ENCODE assay signal across 1 cellular context in genomic region chr9:114117614-114117995, GRCh38.
TF ChIP-seq lines count a peak whose summit lies in the region.

No MANE protein-coding gene starts in this region.

TF ChIP-seq in HepG2, 621 proteins besides CTCF, POLR2A, EP300 and RAD21 (continued from another document):
- TF ChIP-seq, protein P1, sequence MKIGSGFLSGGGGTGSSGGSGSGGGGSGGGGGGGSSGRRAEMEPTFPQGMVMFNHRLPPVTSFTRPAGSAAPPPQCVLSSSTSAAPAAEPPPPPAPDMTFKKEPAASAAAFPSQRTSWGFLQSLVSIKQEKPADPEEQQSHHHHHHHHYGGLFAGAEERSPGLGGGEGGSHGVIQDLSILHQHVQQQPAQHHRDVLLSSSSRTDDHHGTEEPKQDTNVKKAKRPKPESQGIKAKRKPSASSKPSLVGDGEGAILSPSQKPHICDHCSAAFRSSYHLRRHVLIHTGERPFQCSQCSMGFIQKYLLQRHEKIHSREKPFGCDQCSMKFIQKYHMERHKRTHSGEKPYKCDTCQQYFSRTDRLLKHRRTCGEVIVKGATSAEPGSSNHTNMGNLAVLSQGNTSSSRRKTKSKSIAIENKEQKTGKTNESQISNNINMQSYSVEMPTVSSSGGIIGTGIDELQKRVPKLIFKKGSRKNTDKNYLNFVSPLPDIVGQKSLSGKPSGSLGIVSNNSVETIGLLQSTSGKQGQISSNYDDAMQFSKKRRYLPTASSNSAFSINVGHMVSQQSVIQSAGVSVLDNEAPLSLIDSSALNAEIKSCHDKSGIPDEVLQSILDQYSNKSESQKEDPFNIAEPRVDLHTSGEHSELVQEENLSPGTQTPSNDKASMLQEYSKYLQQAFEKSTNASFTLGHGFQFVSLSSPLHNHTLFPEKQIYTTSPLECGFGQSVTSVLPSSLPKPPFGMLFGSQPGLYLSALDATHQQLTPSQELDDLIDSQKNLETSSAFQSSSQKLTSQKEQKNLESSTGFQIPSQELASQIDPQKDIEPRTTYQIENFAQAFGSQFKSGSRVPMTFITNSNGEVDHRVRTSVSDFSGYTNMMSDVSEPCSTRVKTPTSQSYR (CRISPR knock-in tag; IDR thresholded peaks at IDR 0.05; ENCODE audit: borderline replicate concordance), result peak; percentile 45; the same call in 1 of the 2 replicates
- TF ChIP-seq, protein P2, sequence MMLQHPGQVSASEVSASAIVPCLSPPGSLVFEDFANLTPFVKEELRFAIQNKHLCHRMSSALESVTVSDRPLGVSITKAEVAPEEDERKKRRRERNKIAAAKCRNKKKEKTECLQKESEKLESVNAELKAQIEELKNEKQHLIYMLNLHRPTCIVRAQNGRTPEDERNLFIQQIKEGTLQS (CRISPR knock-in tag; IDR thresholded peaks at IDR 0.05), result no peak
- no peak for TF ChIP-seq HIVEP1 (CRISPR knock-in tag; IDR thresholded peaks at IDR 0.05)
- TF ChIP-seq SKI (IDR thresholded peaks at IDR 0.05; ENCODE audit: partially characterized antibody), result peak; percentile 26
- TF ChIP-seq, protein P3, sequence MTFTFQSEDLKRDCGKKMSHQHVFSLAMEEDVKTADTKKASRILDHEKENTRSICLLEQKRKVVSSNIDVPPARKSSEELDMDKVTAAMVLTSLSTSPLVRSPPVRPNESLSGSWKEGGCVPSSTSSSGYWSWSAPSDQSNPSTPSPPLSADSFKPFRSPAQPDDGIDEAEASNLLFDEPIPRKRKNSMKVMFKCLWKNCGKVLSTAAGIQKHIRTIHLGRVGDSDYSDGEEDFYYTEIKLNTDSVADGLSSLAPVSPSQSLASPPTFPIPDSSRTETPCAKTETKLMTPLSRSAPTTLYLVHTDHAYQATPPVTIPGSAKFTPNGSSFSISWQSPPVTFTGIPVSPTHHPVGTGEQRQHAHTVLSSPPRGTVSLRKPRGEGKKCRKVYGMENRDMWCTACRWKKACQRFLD (CRISPR knock-in tag; IDR thresholded peaks at IDR 0.05; ENCODE audit: borderline replicate concordance), result no peak
- TF ChIP-seq, protein P4, sequence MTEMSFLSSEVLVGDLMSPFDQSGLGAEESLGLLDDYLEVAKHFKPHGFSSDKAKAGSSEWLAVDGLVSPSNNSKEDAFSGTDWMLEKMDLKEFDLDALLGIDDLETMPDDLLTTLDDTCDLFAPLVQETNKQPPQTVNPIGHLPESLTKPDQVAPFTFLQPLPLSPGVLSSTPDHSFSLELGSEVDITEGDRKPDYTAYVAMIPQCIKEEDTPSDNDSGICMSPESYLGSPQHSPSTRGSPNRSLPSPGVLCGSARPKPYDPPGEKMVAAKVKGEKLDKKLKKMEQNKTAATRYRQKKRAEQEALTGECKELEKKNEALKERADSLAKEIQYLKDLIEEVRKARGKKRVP (CRISPR knock-in tag; IDR thresholded peaks at IDR 0.05), result no peak
- TF ChIP-seq ZNF235 (CRISPR knock-in tag; IDR thresholded peaks at IDR 0.05; ENCODE audit: borderline replicate concordance), result no peak
- TF ChIP-seq, protein P5, sequence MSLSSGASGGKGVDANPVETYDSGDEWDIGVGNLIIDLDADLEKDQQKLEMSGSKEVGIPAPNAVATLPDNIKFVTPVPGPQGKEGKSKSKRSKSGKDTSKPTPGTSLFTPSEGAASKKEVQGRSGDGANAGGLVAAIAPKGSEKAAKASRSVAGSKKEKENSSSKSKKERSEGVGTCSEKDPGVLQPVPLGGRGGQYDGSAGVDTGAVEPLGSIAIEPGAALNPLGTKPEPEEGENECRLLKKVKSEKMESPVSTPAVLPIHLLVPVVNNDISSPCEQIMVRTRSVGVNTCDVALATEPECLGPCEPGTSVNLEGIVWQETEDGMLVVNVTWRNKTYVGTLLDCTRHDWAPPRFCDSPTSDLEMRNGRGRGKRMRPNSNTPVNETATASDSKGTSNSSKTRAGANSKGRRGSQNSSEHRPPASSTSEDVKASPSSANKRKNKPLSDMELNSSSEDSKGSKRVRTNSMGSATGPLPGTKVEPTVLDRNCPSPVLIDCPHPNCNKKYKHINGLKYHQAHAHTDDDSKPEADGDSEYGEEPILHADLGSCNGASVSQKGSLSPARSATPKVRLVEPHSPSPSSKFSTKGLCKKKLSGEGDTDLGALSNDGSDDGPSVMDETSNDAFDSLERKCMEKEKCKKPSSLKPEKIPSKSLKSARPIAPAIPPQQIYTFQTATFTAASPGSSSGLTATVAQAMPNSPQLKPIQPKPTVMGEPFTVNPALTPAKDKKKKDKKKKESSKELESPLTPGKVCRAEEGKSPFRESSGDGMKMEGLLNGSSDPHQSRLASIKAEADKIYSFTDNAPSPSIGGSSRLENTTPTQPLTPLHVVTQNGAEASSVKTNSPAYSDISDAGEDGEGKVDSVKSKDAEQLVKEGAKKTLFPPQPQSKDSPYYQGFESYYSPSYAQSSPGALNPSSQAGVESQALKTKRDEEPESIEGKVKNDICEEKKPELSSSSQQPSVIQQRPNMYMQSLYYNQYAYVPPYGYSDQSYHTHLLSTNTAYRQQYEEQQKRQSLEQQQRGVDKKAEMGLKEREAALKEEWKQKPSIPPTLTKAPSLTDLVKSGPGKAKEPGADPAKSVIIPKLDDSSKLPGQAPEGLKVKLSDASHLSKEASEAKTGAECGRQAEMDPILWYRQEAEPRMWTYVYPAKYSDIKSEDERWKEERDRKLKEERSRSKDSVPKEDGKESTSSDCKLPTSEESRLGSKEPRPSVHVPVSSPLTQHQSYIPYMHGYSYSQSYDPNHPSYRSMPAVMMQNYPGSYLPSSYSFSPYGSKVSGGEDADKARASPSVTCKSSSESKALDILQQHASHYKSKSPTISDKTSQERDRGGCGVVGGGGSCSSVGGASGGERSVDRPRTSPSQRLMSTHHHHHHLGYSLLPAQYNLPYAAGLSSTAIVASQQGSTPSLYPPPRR (CRISPR knock-in tag; IDR thresholded peaks at IDR 0.05; ENCODE audit: borderline replicate concordance), result no peak; the same call in 1 of the 2 replicates
- TF ChIP-seq ZNF737 (CRISPR knock-in tag; IDR thresholded peaks at IDR 0.05; ENCODE audit: borderline replicate concordance), result no peak
- TF ChIP-seq ZNF83 (CRISPR knock-in tag; IDR thresholded peaks at IDR 0.05; ENCODE audit: borderline replicate concordance), result no peak
- TF ChIP-seq ZNF318 (CRISPR knock-in tag; IDR thresholded peaks at IDR 0.05), result no peak
- TF ChIP-seq HNF4A (CRISPR knock-in tag; IDR thresholded peaks at IDR 0.05), result peak; percentile 83
- TF ChIP-seq ZNF607 (CRISPR knock-in tag; IDR thresholded peaks at IDR 0.05; ENCODE audit: borderline replicate concordance), result no peak
- TF ChIP-seq, protein P6, sequence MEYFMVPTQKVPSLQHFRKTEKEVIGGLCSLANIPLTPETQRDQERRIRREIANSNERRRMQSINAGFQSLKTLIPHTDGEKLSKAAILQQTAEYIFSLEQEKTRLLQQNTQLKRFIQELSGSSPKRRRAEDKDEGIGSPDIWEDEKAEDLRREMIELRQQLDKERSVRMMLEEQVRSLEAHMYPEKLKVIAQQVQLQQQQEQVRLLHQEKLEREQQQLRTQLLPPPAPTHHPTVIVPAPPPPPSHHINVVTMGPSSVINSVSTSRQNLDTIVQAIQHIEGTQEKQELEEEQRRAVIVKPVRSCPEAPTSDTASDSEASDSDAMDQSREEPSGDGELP (IDR thresholded peaks at IDR 0.05; ENCODE audit: borderline replicate concordance, low read depth), result no peak
- TF ChIP-seq GATAD1 (CRISPR knock-in tag; IDR thresholded peaks at IDR 0.05), result no peak
- no peak for TF ChIP-seq THAP9 (CRISPR knock-in tag; IDR thresholded peaks at IDR 0.05; ENCODE audit: borderline replicate concordance)
